In the genomic region with DNA sequence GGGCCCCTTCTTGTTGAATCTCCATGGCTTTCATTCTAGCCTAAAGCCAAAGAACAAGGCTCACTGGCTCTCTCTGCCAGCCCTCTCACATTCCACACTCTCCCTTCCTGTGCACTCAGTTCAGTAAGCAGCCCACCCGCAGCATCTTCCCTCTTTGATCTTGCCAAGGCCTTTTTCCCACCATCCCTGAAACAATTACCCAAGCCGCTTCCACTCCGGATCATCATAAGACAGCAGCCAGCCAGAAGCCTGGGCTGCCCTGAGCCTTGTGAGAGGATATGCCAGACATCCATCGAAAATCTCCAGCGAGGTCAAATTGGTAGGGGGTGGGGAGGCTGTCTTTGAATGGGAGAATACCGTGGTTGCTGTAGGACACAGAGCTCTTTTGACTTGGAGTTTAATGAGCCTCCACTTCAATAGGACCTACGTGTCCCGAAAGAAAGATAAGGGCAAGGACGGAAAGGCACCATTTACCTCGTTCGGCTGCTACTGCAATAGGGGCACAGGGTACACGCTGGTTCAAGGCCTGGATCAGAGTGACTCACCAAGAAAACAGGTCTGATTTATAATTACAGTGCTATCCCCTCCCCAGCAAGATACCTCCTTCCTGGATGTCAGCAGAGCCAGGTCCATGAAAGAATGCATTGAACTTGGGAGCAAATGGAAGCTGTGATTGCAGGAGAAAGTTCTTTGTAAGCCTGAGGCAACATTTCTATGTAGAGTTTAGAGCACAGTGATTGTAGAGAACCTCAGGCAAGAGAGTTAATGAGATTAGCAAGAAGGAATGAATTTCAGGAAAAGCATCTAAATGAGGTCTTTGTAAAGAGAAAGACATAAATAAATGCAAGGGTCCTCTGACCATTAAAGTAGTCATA, we compare ENCODE assay signal across 24 cellular contexts.
"Had no signal": no experiment of that assay in that cellular context is flagged by ENCODE, and none has a peak within 500 bp of the region (broad histone marks: within the 10 kb centered on the region; RNA-seq: fewer than 3 reads in every experiment).

No MANE protein-coding gene starts in this region.

- FAIRE-seq: endothelial cell of umbilical vein had no signal

- H3K9me3 ChIP-seq: adrenal gland, body of pancreas, colonic mucosa, vagina had no signal

- H3K9me3 Mint-ChIP-seq: activated CD4-positive, alpha-beta T cell treated with anti-CD3 and anti-CD28 coated beads, Interleukin-2, amount 10 ng/mL, durations not matched to agents 24 days and 14 days; activated naive CD4-positive, alpha-beta T cell treated with anti-CD3 and anti-CD28 coated beads, Interleukin-2, amount 50 U/mL, for 24 hours; stimulated activated memory B cell treated with anti-CD40 and anti-IgM and Interleukin-4, amounts not matched to agents 10 μg/mL and 1 μg/mL and 100 μg/mL, for 72 hours; T-helper 2 cell treated with Interferon-gamma antibody and Interleukin-4, amounts not matched to agents 5 μg/mL and 100 μg/mL, for 36 hours had no signal

- H3K27ac Mint-ChIP-seq: activated B cell treated with CpG ODN at 0.5 μM for 24 hours; activated CD4-positive, alpha-beta T cell treated with anti-CD3 and anti-CD28 coated beads, Interleukin-2, amount 10 ng/mL, durations not matched to agents 24 days and 14 days; activated CD8-positive, alpha-beta T cell treated with anti-CD3 and anti-CD28 coated beads, Interleukin-2, amount 10 ng/mL, durations not matched to agents 7 days and 5 days; activated naive CD4-positive, alpha-beta T cell treated with anti-CD3 and anti-CD28 coated beads, Interleukin-2, amount 50 U/mL, for 24 hours; naive thymus-derived CD4-positive, alpha-beta T cell; stimulated activated memory B cell treated with anti-CD40 and anti-IgM and Interleukin-4, amounts not matched to agents 10 μg/mL and 1 μg/mL and 100 μg/mL, for 72 hours; T-helper 2 cell treated with Interferon-gamma antibody and Interleukin-4, amounts not matched to agents 5 μg/mL and 100 μg/mL, for 36 hours had no signal

- H3K27me3 Mint-ChIP-seq: activated B cell treated with CpG ODN at 0.5 μM for 24 hours; activated CD4-positive, alpha-beta T cell treated with anti-CD3 and anti-CD28 coated beads, Interleukin-2, amount 10 ng/mL, durations not matched to agents 24 days and 14 days; activated naive CD4-positive, alpha-beta T cell treated with anti-CD3 and anti-CD28 coated beads, Interleukin-2, amount 50 U/mL, for 24 hours; naive thymus-derived CD4-positive, alpha-beta T cell; stimulated activated memory B cell treated with anti-CD40 and anti-IgM and Interleukin-4, amounts not matched to agents 10 μg/mL and 1 μg/mL and 100 μg/mL, for 72 hours had no signal

- H3K4me1 Mint-ChIP-seq: activated B cell treated with CpG ODN at 0.5 μM for 24 hours; activated CD4-positive, alpha-beta T cell treated with anti-CD3 and anti-CD28 coated beads, Interleukin-2, amount 10 ng/mL, durations not matched to agents 24 days and 14 days; activated naive CD4-positive, alpha-beta T cell treated with anti-CD3 and anti-CD28 coated beads, Interleukin-2, amount 50 U/mL, for 24 hours; stimulated activated memory B cell treated with anti-CD40 and anti-IgM and Interleukin-4, amounts not matched to agents 10 μg/mL and 1 μg/mL and 100 μg/mL, for 72 hours had no signal

- H3K27ac ChIP-seq: adrenal gland, body of pancreas, colonic mucosa, foreskin keratinocyte, heart left ventricle, vagina had no signal

- DNase-seq: activated B cell treated with CpG ODN at 0.5 μM for 24 hours; activated CD4-positive, alpha-beta T cell treated with anti-CD3 and anti-CD28 coated beads, Interleukin-2, amount 10 ng/mL, durations not matched to agents 24 days and 14 days; activated CD8-positive, alpha-beta memory T cell treated with anti-CD3 and anti-CD28 coated beads, Interleukin-2, amount 50 U/mL, for 4 hours; activated CD8-positive, alpha-beta T cell treated with anti-CD3 and anti-CD28 coated beads, Interleukin-2, amount 10 ng/mL, durations not matched to agents 7 days and 5 days; activated effector memory CD4-positive, alpha-beta T cell treated with anti-CD3 and anti-CD28 coated beads, Interleukin-2, amount 50 U/mL, for 16 hours; activated T-cell treated with anti-CD3 and anti-CD28 coated beads, Interleukin-2, amount 50 U/mL, for 48 hours; body of pancreas; central memory CD4-positive, alpha-beta T cell; colonic mucosa; effector CD4-positive, alpha-beta T cell; foreskin keratinocyte; heart left ventricle; left colon; naive thymus-derived CD4-positive, alpha-beta T cell; occipital lobe; stimulated activated CD4-positive, alpha-beta T cell treated with anti-CD3 and anti-CD28 coated beads, Interleukin-2, amount 100 ng/mL, for 48 hours; SW 1271 had no signal

- ATAC-seq: activated CD8-positive, alpha-beta T cell treated with anti-CD3 and anti-CD28 coated beads, Interleukin-2, amount 10 ng/mL, durations not matched to agents 7 days and 5 days; body of pancreas; foreskin keratinocyte; heart left ventricle; left colon; naive thymus-derived CD4-positive, alpha-beta T cell; stimulated activated memory B cell treated with anti-CD40 and anti-IgM and Interleukin-4, amounts not matched to agents 10 μg/mL and 1 μg/mL and 100 μg/mL, for 72 hours had no signal

- H3K4me3 ChIP-seq: adrenal gland, body of pancreas, colonic mucosa, heart left ventricle, lung, vagina had no signal

- H3K36me3 ChIP-seq: adrenal gland, colonic mucosa, vagina had no signal

- H3K4me3 Mint-ChIP-seq: activated B cell treated with CpG ODN at 0.5 μM for 24 hours; activated CD4-positive, alpha-beta T cell treated with anti-CD3 and anti-CD28 coated beads, Interleukin-2, amount 10 ng/mL, durations not matched to agents 24 days and 14 days; activated CD8-positive, alpha-beta T cell treated with anti-CD3 and anti-CD28 coated beads, Interleukin-2, amount 10 ng/mL, durations not matched to agents 7 days and 5 days; activated naive CD4-positive, alpha-beta T cell treated with anti-CD3 and anti-CD28 coated beads, Interleukin-2, amount 50 U/mL, for 24 hours; naive thymus-derived CD4-positive, alpha-beta T cell; stimulated activated memory B cell treated with anti-CD40 and anti-IgM and Interleukin-4, amounts not matched to agents 10 μg/mL and 1 μg/mL and 100 μg/mL, for 72 hours; T-helper 2 cell treated with Interferon-gamma antibody and Interleukin-4, amounts not matched to agents 5 μg/mL and 100 μg/mL, for 36 hours had no signal

- H3K27me3 ChIP-seq: body of pancreas, colonic mucosa, foreskin keratinocyte, vagina had no signal

- H3K4me1 ChIP-seq: adrenal gland, body of pancreas, colonic mucosa, foreskin keratinocyte, heart left ventricle, vagina had no signal
